Comparison of ENCODE assay signal across 33 cellular contexts in the genomic region with DNA sequence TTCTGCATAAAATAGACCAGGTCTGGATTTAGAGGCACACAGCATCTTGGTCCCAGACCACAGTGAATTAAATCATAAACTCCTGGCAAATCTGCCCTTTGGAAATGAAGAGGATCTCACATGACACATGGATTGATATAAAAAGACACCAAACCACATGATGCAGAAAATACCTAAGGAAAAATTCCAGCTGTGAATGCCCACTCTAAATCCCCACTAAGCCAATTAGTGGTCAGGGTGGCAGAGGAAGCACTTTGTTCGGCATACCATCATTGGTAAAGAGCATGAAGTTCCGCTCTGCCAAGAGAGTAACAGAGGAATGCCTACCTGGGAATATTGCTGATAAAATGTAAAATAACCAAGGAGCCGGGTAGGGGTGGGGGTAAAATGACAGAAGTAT.
"Had no signal": no experiment of that assay in that cellular context is flagged by ENCODE, and none has a peak within 500 bp of the region (broad histone marks: within the 10 kb centered on the region; RNA-seq: fewer than 3 reads in every experiment).

No MANE protein-coding gene starts in this region.

- ATAC-seq: activated CD8-positive, alpha-beta T cell treated with anti-CD3 and anti-CD28 coated beads, Interleukin-2, amount 10 ng/mL, durations not matched to agents 7 days and 5 days; PC-3; SK-N-SH treated with all-trans-retinoic acid at 6 μM for 48 hours had no signal

- H3K4me3 ChIP-seq: Peyer's patch, SJSA1 had no signal

- H3K27me3 ChIP-seq: brain microvascular endothelial cell, Peyer's patch, SJSA1 had no signal

- DNase-seq: activated CD4-positive, alpha-beta T cell treated with anti-CD3 and anti-CD28 coated beads, Interleukin-2, amount 10 ng/mL, durations not matched to agents 24 days and 14 days; activated CD4-positive, alpha-beta T cell treated with anti-CD3 and anti-CD28 coated beads, Interleukin-2, amount 50 U/mL, for 4 hours; activated CD8-positive, alpha-beta T cell treated with anti-CD3 and anti-CD28 coated beads, Interleukin-2, amount 10 ng/mL, durations not matched to agents 7 days and 5 days; activated effector memory CD4-positive, alpha-beta T cell treated with anti-CD3 and anti-CD28 coated beads, Interleukin-2, amount 50 U/mL, for 16 hours; activated naive CD4-positive, alpha-beta T cell; activated naive CD4-positive, alpha-beta T cell treated with anti-CD3 and anti-CD28 coated beads, Interleukin-2, amount 50 U/mL, for 16 hours; activated naive CD8-positive, alpha-beta T cell treated with anti-CD3 and anti-CD28 coated beads for 36 hours; amniotic stem cell; aorta; brain microvascular endothelial cell; central memory CD4-positive, alpha-beta T cell; MM.1S; MV-4-11; NCI-H1092; NCI-H1436 treated with DMSO at 0.1 percent for 48 hours; NCI-H1694 treated with DMSO at 0.1 percent for 48 hours; NCI-H2029 treated with DMSO at 0.1 percent for 48 hours; NCI-H2107; NCI-H2171; NCI-H510A; NCI-H526; NCI-H748 treated with DMSO at 0.1 percent for 48 hours; NK-92 treated with Interleukin-12 subunit alpha and Interleukin-12 subunit beta, amount 100 ng/mL, for 24 hours; PC-3; Peyer's patch; RPMI8226; SHP77 treated with DMSO at 0.1 percent for 48 hours; T-helper 1 cell; T-helper 2 cell; T1000 had no signal

- H3K27me3 Mint-ChIP-seq: activated CD4-positive, alpha-beta T cell treated with anti-CD3 and anti-CD28 coated beads, Interleukin-2, amount 10 ng/mL, durations not matched to agents 24 days and 14 days; activated naive CD8-positive, alpha-beta T cell treated with anti-CD3 and anti-CD28 coated beads for 36 hours had no signal

- H3K9me3 ChIP-seq: Peyer's patch, SJSA1 had no signal

- H3K4me2 ChIP-seq: KMS-11 had no signal

- H3K9ac ChIP-seq: KMS-11 had no signal

- H3K27ac ChIP-seq: brain microvascular endothelial cell, KMS-11, Peyer's patch, SJSA1 had no signal

- H3K27ac Mint-ChIP-seq: activated CD8-positive, alpha-beta T cell treated with anti-CD3 and anti-CD28 coated beads, Interleukin-2, amount 10 ng/mL, durations not matched to agents 7 days and 5 days; activated naive CD8-positive, alpha-beta T cell treated with anti-CD3 and anti-CD28 coated beads for 36 hours had no signal

- H3K4me3 Mint-ChIP-seq: activated CD4-positive, alpha-beta T cell treated with anti-CD3 and anti-CD28 coated beads, Interleukin-2, amount 10 ng/mL, durations not matched to agents 24 days and 14 days; activated CD8-positive, alpha-beta T cell treated with anti-CD3 and anti-CD28 coated beads, Interleukin-2, amount 10 ng/mL, durations not matched to agents 7 days and 5 days; activated naive CD8-positive, alpha-beta T cell treated with anti-CD3 and anti-CD28 coated beads for 36 hours had no signal

- H3K36me3 ChIP-seq: brain microvascular endothelial cell, Peyer's patch, SJSA1 had no signal

- H3K9me3 Mint-ChIP-seq: activated CD4-positive, alpha-beta T cell treated with anti-CD3 and anti-CD28 coated beads, Interleukin-2, amount 10 ng/mL, durations not matched to agents 24 days and 14 days; activated naive CD8-positive, alpha-beta T cell treated with anti-CD3 and anti-CD28 coated beads for 36 hours had no signal

- H3K4me1 ChIP-seq: Peyer's patch, SJSA1 had no signal
